14 cellular contexts compared by ENCODE assay signal in genomic region chr2:241673797-241674725, GRCh38. TPM values are rescaled to one million over a fixed set of nuclear protein-coding genes. Genes with fewer than 3 reads are reported as not detected.
A peak's percentile ranks its signal among the peaks of the same experiment; 100 is the strongest.
DNase-seq lines count a peak whose midpoint lies in the region; ATAC-seq, FAIRE-seq and TF ChIP-seq lines count a peak whose summit lies in the region.
"Had no signal": no experiment of that assay in that cellular context is flagged by ENCODE, and none has a peak within 500 bp of the region (broad histone marks: within the 10 kb centered on the region; RNA-seq: fewer than 3 reads in every experiment).

No MANE protein-coding gene starts in this region.

- BruUV-seq in HepG2 (replicated peaks; lab: Mats Ljungman, UMichigan), result no TSS peak

- H3K4me1 Mint-ChIP-seq in type B pancreatic cell (ENCODE audit: unreplicated experiment), result no peaks in the 10 kb centered on the region
- H3K4me1 Mint-ChIP-seq in activated CD4-positive, alpha-beta memory T cell treated with anti-CD3 and anti-CD28 coated beads for 36 hours (ENCODE audit: low read depth), result no peaks in the 10 kb centered on the region

- no peak overlapping the region for H3K4me2 ChIP-seq in HepG2 (ENCODE audit: low read depth, low read length)

- ATAC-seq in HepG2 (peak; percentile 58), right lobe of liver (no peak), RWPE2 (ENCODE audit: low read depth) (0 out of 3 replicates have a peak, but pooled peaks have one; percentile 3), GM21423 (IDR thresholded peaks at IDR 0.05; ENCODE audit: unreplicated experiment) (no peak)
- ATAC-seq: psoas muscle had no signal

- TF ChIP-seq RAD21 in HepG2 (CRISPR knock-in tag; IDR thresholded peaks at IDR 0.05), result peak; percentile 11; the same call in 1 of the 2 replicates

- FAIRE-seq in HepG2 (lab: Jason Lieb, UNC), result no peak

- WGBS in HepG2 (ENCODE audit: low lambda C conversion rate), result 97% methylated on average over 21 of the region's 21 CpGs
- WGBS in right lobe of liver (ENCODE audit: insufficient coverage, low coverage, low lambda C conversion rate, missing lambda C conversion rate), result 90% methylated on average over 8 of the region's 21 CpGs

- H4K20me1 ChIP-seq in HepG2 (ENCODE audit: insufficient read depth, low read length), result no peaks in the 10 kb centered on the region

- H3K27me3 ChIP-seq in HepG2 (ENCODE audit: control insufficient read depth in 1 of 2, insufficient read depth in 2 of 2, low read length in 2 of 2) (no peaks in the 10 kb centered on the region), right lobe of liver (no peaks in the 10 kb centered on the region), RWPE2 (ENCODE audit: insufficient read depth, poor library complexity, severe bottlenecking) (no peaks in the 10 kb centered on the region)

- H3K27ac ChIP-seq in HepG2 (ENCODE audit: extremely low read length, insufficient read depth, low read length), result no peak overlapping the region
- H3K27ac ChIP-seq in right lobe of liver, result no peak overlapping the region
- no peak overlapping the region for H3K27ac ChIP-seq in RWPE2 (ENCODE audit: poor library complexity, severe bottlenecking)
- H3K27ac ChIP-seq: HL-60, psoas muscle had no signal

- TF ChIP-seq CTCF in HepG2 (CRISPR knock-in tag; IDR thresholded peaks at IDR 0.05) (no peak), right lobe of liver (IDR thresholded peaks at IDR 0.05) (no peak), RWPE2 (IDR thresholded peaks at IDR 0.05; ENCODE audit: poor library complexity, severe bottlenecking) (no peak), type B pancreatic cell (conservative IDR thresholded peaks at IDR 0.05) (peak; percentile 34)

- in situ Hi-C loops in HepG2 (cut with HindIII; ENCODE audit: extremely low pct_ligation_motif_present, low pct_unique_long_range_greater_than_20kb), result no loop called here

- no peak overlapping the region for H3K27ac Mint-ChIP-seq in type B pancreatic cell
- H3K27ac Mint-ChIP-seq in activated CD4-positive, alpha-beta memory T cell treated with anti-CD3 and anti-CD28 coated beads for 36 hours, result no peak overlapping the region
- H3K27ac Mint-ChIP-seq: activated CD4-positive, alpha-beta memory T cell treated with anti-CD3 and anti-CD28 coated beads, Interleukin-2, amount 10 ng/mL, durations not matched to agents 7 days and 5 days had no signal

- CTCF ChIA-PET in HepG2 (lab: Yijun Ruan, JAX; ENCODE audit: low intra/inter-chr PET ratio, low total read pairs), result no interaction called here
- CTCF ChIA-PET in activated CD4-positive, alpha-beta memory T cell treated with anti-CD3 and anti-CD28 coated beads for 36 hours (lab: Charles Lee), result no interaction called here

- DNase-seq in HepG2 (ENCODE audit: low spot score) (peak; percentile 28), right lobe of liver (no peak), RWPE2 (ENCODE audit: low spot score) (no peak), globus pallidus (ENCODE audit: low spot score) (peak; percentile 9), type B pancreatic cell (ENCODE audit: extremely low spot score, unreplicated experiment) (no peak), SKM-1 treated with dmso at 0.1 percent for 144 hours (lab: John Stamatoyannopoulos, UW; ENCODE audit: unreplicated experiment) (no peak)
- no peak for DNase-seq in activated CD4-positive, alpha-beta memory T cell treated with anti-CD3 and anti-CD28 coated beads for 36 hours
- DNase-seq: activated CD4-positive, alpha-beta memory T cell treated with anti-CD3 and anti-CD28 coated beads, Interleukin-2, amount 10 ng/mL, durations not matched to agents 7 days and 5 days; CD4-positive, CD25-positive, alpha-beta regulatory T cell; NCI-H1930; psoas muscle had no signal

- H3K9me3 ChIP-seq in HepG2 (ENCODE audit: low read length) (no peaks in the 10 kb centered on the region), right lobe of liver (no peaks in the 10 kb centered on the region), RWPE2 (ENCODE audit: severe bottlenecking) (no peaks in the 10 kb centered on the region)
- H3K9me3 ChIP-seq: HAP-1, psoas muscle had no signal

- H3K4me3 Mint-ChIP-seq in type B pancreatic cell, result no peak overlapping the region
- H3K4me3 Mint-ChIP-seq in activated CD4-positive, alpha-beta memory T cell treated with anti-CD3 and anti-CD28 coated beads for 36 hours, result no peak overlapping the region
- H3K4me3 Mint-ChIP-seq: activated CD4-positive, alpha-beta memory T cell treated with anti-CD3 and anti-CD28 coated beads, Interleukin-2, amount 10 ng/mL, durations not matched to agents 7 days and 5 days had no signal

- intact Hi-C loops in HepG2 (cut with micrococcal nuclease; ENCODE audit: unreplicated experiment) (no loop called here), right lobe of liver (cut with DNase I) (no loop called here)
- intact Hi-C loops in activated CD4-positive, alpha-beta memory T cell treated with anti-CD3 and anti-CD28 coated beads for 36 hours (cut with micrococcal nuclease), result no loop called here

- peaks cover 38 to 73% of the 10 kb centered on the region in 2 experiments for H3K36me3 ChIP-seq in HepG2 (replicated peaks in 1 of 2; ENCODE audit: control insufficient read depth in 1 of 2, insufficient read depth in 2 of 2, low read length in 2 of 2)
- H3K36me3 ChIP-seq in right lobe of liver, result peaks cover 0 to 18% (median under 1%) of the 10 kb centered on the region in 4 donors
- H3K36me3 ChIP-seq in RWPE2 (ENCODE audit: low read depth), result peaks cover 34% of the 10 kb centered on the region

- H3K36me3 Mint-ChIP-seq in type B pancreatic cell, result no peaks in the 10 kb centered on the region
- H3K36me3 Mint-ChIP-seq in activated CD4-positive, alpha-beta memory T cell treated with anti-CD3 and anti-CD28 coated beads for 36 hours, result peaks cover 19% of the 10 kb centered on the region

- H3K4me3 ChIP-seq in HepG2 (replicated peaks in 1 of 3; ENCODE audit: insufficient read depth in 1 of 3, low read depth in 2 of 3, low read length in 3 of 3) (no peak overlapping the region), right lobe of liver (no peak overlapping the region), RWPE2 (ENCODE audit: severe bottlenecking) (no peak overlapping the region)
- H3K4me3 ChIP-seq: HAP-1, psoas muscle had no signal

- H3K9ac ChIP-seq in HepG2 (ENCODE audit: insufficient read depth, low read depth, low read length), result no peak overlapping the region

- POLR2A ChIA-PET in HepG2 (lab: Yijun Ruan, JAX), result no interaction called here
- POLR2A ChIA-PET in activated CD4-positive, alpha-beta memory T cell treated with anti-CD3 and anti-CD28 coated beads for 36 hours (lab: Charles Lee), result no interaction called here

- H2AFZ ChIP-seq in HepG2 (ENCODE audit: low read length), result no peak overlapping the region

- H3K4me1 ChIP-seq in HepG2 (ENCODE audit: insufficient read depth, low read length) (no peaks in the 10 kb centered on the region), right lobe of liver (no peaks in the 10 kb centered on the region), RWPE2 (ENCODE audit: insufficient read depth, poor library complexity, severe bottlenecking) (no peaks in the 10 kb centered on the region)
- H3K4me1 ChIP-seq: HAP-1, psoas muscle had no signal

- H3K79me2 ChIP-seq in HepG2 (ENCODE audit: insufficient read depth, low read length), result no peaks in the 10 kb centered on the region

- H3K9me3 Mint-ChIP-seq in type B pancreatic cell, result no peaks in the 10 kb centered on the region
- no peaks in the 10 kb centered on the region for H3K9me3 Mint-ChIP-seq in activated CD4-positive, alpha-beta memory T cell treated with anti-CD3 and anti-CD28 coated beads for 36 hours
- H3K9me3 Mint-ChIP-seq: activated CD4-positive, alpha-beta memory T cell treated with anti-CD3 and anti-CD28 coated beads, Interleukin-2, amount 10 ng/mL, durations not matched to agents 7 days and 5 days; CD4-positive, CD25-positive, alpha-beta regulatory T cell had no signal

- no peaks in the 10 kb centered on the region for H3K27me3 Mint-ChIP-seq in type B pancreatic cell
- H3K27me3 Mint-ChIP-seq in activated CD4-positive, alpha-beta memory T cell treated with anti-CD3 and anti-CD28 coated beads for 36 hours, result no peaks in the 10 kb centered on the region
- H3K27me3 Mint-ChIP-seq: activated CD4-positive, alpha-beta memory T cell treated with anti-CD3 and anti-CD28 coated beads, Interleukin-2, amount 10 ng/mL, durations not matched to agents 7 days and 5 days; CD4-positive, CD25-positive, alpha-beta regulatory T cell had no signal

- TF ChIP-seq EP300 in HepG2 (IDR thresholded peaks at IDR 0.05; ENCODE audit: low read depth in 2 of 2, low read length in 2 of 2) (no peak), HepG2 (CRISPR knock-in tag; IDR thresholded peaks at IDR 0.05; ENCODE audit: borderline replicate concordance) (no peak)

- 0 out of 4 replicates have a peak, but pooled peaks of 1 of the 2 experiments have one; percentile 46 for TF ChIP-seq POLR2A in HepG2 (IDR thresholded peaks at IDR 0.05; ENCODE audit: insufficient read depth in 1 of 2, low read depth in 2 of 2, low read length in 2 of 2)
- TF ChIP-seq POLR2A in right lobe of liver (IDR thresholded peaks at IDR 0.05), result no peak

RNA-seq across cellular contexts. Expression of gene DTYMK, which starts 12.6 kb away (rescaled TPM):
- total RNA-seq in HepG2 (2016; rRNA removed; fragmentation: Illumina TruSeq; extraction: Trizol) (124 and 134 TPM in 2 replicates), right lobe of liver (10 to 100 TPM in 5 of 6 experiments, 1 to 10 TPM in 1; 9.9 to 21.5 (median 10.4) TPM), type B pancreatic cell (ENCODE audit: low replicate concordance) (32.7 and 66.7 TPM in 2 replicates)
- total RNA-seq in HepG2 (2016; cell fraction: cytosol; rRNA removed; fragmentation: Illumina TruSeq; extraction: Trizol; ENCODE audit: low read depth), result 63.0 and 77.3 TPM in 2 replicates
- 125 and 130 TPM in 2 replicates for total RNA-seq in HepG2 (2016; cell fraction: insoluble cytoplasmic fraction; rRNA removed; fragmentation: Illumina TruSeq; extraction: Trizol)
- 99.9 and 116 TPM in 2 replicates for total RNA-seq in HepG2 (2016; cell fraction: membrane; rRNA removed; fragmentation: Illumina TruSeq; extraction: Trizol)
- total RNA-seq in HepG2 (2016; cell fraction: nucleus; rRNA removed; fragmentation: Illumina TruSeq; extraction: Trizol), result 56.0 and 67.3 TPM in 2 replicates
- 39.5 and 57.5 TPM in 2 replicates for polyA plus RNA-seq in HepG2 (2011; rRNA removed)
- polyA plus RNA-seq in HepG2 (2011; cell fraction: cytosol; rRNA removed), result 30.6 and 53.2 TPM in 2 replicates
- polyA plus RNA-seq in HepG2 (2011; cell fraction: nucleus; rRNA removed), result 36.9 and 39.6 TPM in 2 replicates
- polyA plus RNA-seq in HepG2 (2012), result 29.8 and 41.3 TPM in 2 replicates
- polyA plus RNA-seq in HepG2 (2016; cell fraction: cytosol; fragmentation: Illumina TruSeq; extraction: Trizol; ENCODE audit: low read depth), result 57.1 and 73.3 TPM in 2 replicates
- 98.3 and 102 TPM in 2 replicates for polyA plus RNA-seq in HepG2 (2016; cell fraction: insoluble cytoplasmic fraction; fragmentation: Illumina TruSeq; extraction: Trizol; ENCODE audit: low read depth)
- polyA plus RNA-seq in HepG2 (2016; cell fraction: membrane; fragmentation: Illumina TruSeq; extraction: Trizol; ENCODE audit: low read depth), result 74.9 and 82.8 TPM in 2 replicates
- 101 and 105 TPM in 2 replicates for polyA plus RNA-seq in HepG2 (2016; cell fraction: nucleus; fragmentation: Illumina TruSeq; extraction: Trizol; ENCODE audit: insufficient read depth, low read depth)
- 26.4 and 34.1 TPM in 2 replicates for polyA minus RNA-seq in HepG2 (2011; rRNA and poly(A)+ RNA removed; ENCODE audit: low replicate concordance)
- 11.1 and 15.5 TPM in 2 replicates for polyA minus RNA-seq in HepG2 (2011; cell fraction: cytosol; rRNA and poly(A)+ RNA removed)
- 13.2 and 17.9 TPM in 2 replicates for polyA minus RNA-seq in HepG2 (2011; cell fraction: nucleus; rRNA and poly(A)+ RNA removed)
- total RNA-seq in activated CD4-positive, alpha-beta memory T cell treated with anti-CD3 and anti-CD28 coated beads for 36 hours, result 10 to 100 TPM; 85.9 to 88.7 TPM

RNA-seq across cellular contexts. Expression of gene ING5, which starts 27.8 kb away (rescaled TPM):
- total RNA-seq in HepG2 (2016; rRNA removed; fragmentation: Illumina TruSeq; extraction: Trizol) (56.7 and 61.9 TPM in 2 replicates), right lobe of liver (10 to 100 TPM in 5 of 6 experiments, 1 to 10 TPM in 1; 8.2 to 20.3 (median 13.0) TPM), type B pancreatic cell (ENCODE audit: low replicate concordance) (37.6 and 48.8 TPM in 2 replicates)
- 33.4 and 40.8 TPM in 2 replicates for total RNA-seq in HepG2 (2016; cell fraction: cytosol; rRNA removed; fragmentation: Illumina TruSeq; extraction: Trizol; ENCODE audit: low read depth)
- total RNA-seq in HepG2 (2016; cell fraction: insoluble cytoplasmic fraction; rRNA removed; fragmentation: Illumina TruSeq; extraction: Trizol), result 56.8 and 63.9 TPM in 2 replicates
- 47.0 and 50.8 TPM in 2 replicates for total RNA-seq in HepG2 (2016; cell fraction: membrane; rRNA removed; fragmentation: Illumina TruSeq; extraction: Trizol)
- total RNA-seq in HepG2 (2016; cell fraction: nucleus; rRNA removed; fragmentation: Illumina TruSeq; extraction: Trizol), result 51.6 and 62.1 TPM in 2 replicates
- 71.9 and 86.9 TPM in 2 replicates for polyA plus RNA-seq in HepG2 (2011; rRNA removed)
- 79.8 and 81.8 TPM in 2 replicates for polyA plus RNA-seq in HepG2 (2011; cell fraction: cytosol; rRNA removed)
- 137 and 149 TPM in 2 replicates for polyA plus RNA-seq in HepG2 (2011; cell fraction: nucleus; rRNA removed)
- polyA plus RNA-seq in HepG2 (2012), result 47.2 and 55.2 TPM in 2 replicates
- polyA plus RNA-seq in HepG2 (2016; cell fraction: cytosol; fragmentation: Illumina TruSeq; extraction: Trizol; ENCODE audit: low read depth), result 25.6 and 28.6 TPM in 2 replicates
- polyA plus RNA-seq in HepG2 (2016; cell fraction: insoluble cytoplasmic fraction; fragmentation: Illumina TruSeq; extraction: Trizol; ENCODE audit: low read depth), result 56.0 and 56.2 TPM in 2 replicates
- 51.0 and 51.1 TPM in 2 replicates for polyA plus RNA-seq in HepG2 (2016; cell fraction: membrane; fragmentation: Illumina TruSeq; extraction: Trizol; ENCODE audit: low read depth)
- polyA plus RNA-seq in HepG2 (2016; cell fraction: nucleus; fragmentation: Illumina TruSeq; extraction: Trizol; ENCODE audit: insufficient read depth, low read depth), result 128 and 130 TPM in 2 replicates
- polyA minus RNA-seq in HepG2 (2011; rRNA and poly(A)+ RNA removed; ENCODE audit: low replicate concordance), result 31.8 and 64.1 TPM in 2 replicates
- polyA minus RNA-seq in HepG2 (2011; cell fraction: cytosol; rRNA and poly(A)+ RNA removed), result 18.9 and 34.5 TPM in 2 replicates
- 55.4 and 70.4 TPM in 2 replicates for polyA minus RNA-seq in HepG2 (2011; cell fraction: nucleus; rRNA and poly(A)+ RNA removed)
- total RNA-seq in activated CD4-positive, alpha-beta memory T cell treated with anti-CD3 and anti-CD28 coated beads for 36 hours, result 10 to 100 TPM; 35.7 to 36.6 TPM

RNA-seq across cellular contexts. Expression of gene ATG4B, which starts 36.6 kb away (rescaled TPM):
- total RNA-seq in HepG2 (2016; rRNA removed; fragmentation: Illumina TruSeq; extraction: Trizol) (95.5 and 96.3 TPM in 2 replicates), right lobe of liver (10 to 100 TPM; 20.6 to 49.8 (median 39.3) TPM), type B pancreatic cell (ENCODE audit: low replicate concordance) (96.5 and 112 TPM in 2 replicates)
- total RNA-seq in HepG2 (2016; cell fraction: cytosol; rRNA removed; fragmentation: Illumina TruSeq; extraction: Trizol; ENCODE audit: low read depth), result 36.7 and 38.3 TPM in 2 replicates
- total RNA-seq in HepG2 (2016; cell fraction: insoluble cytoplasmic fraction; rRNA removed; fragmentation: Illumina TruSeq; extraction: Trizol), result 89.4 and 100 TPM in 2 replicates
- total RNA-seq in HepG2 (2016; cell fraction: membrane; rRNA removed; fragmentation: Illumina TruSeq; extraction: Trizol), result 29.3 and 29.5 TPM in 2 replicates
- total RNA-seq in HepG2 (2016; cell fraction: nucleus; rRNA removed; fragmentation: Illumina TruSeq; extraction: Trizol), result 81.6 and 83.5 TPM in 2 replicates
- polyA plus RNA-seq in HepG2 (2011; rRNA removed), result 239 and 300 TPM in 2 replicates
- 143 and 145 TPM in 2 replicates for polyA plus RNA-seq in HepG2 (2011; cell fraction: cytosol; rRNA removed)
- 1,044 and 1,316 TPM in 2 replicates for polyA plus RNA-seq in HepG2 (2011; cell fraction: nucleus; rRNA removed)
- polyA plus RNA-seq in HepG2 (2012), result 190 and 212 TPM in 2 replicates
- 14.7 and 15.7 TPM in 2 replicates for polyA plus RNA-seq in HepG2 (2016; cell fraction: cytosol; fragmentation: Illumina TruSeq; extraction: Trizol; ENCODE audit: low read depth)
- 75.1 and 104 TPM in 2 replicates for polyA plus RNA-seq in HepG2 (2016; cell fraction: insoluble cytoplasmic fraction; fragmentation: Illumina TruSeq; extraction: Trizol; ENCODE audit: low read depth)
- polyA plus RNA-seq in HepG2 (2016; cell fraction: membrane; fragmentation: Illumina TruSeq; extraction: Trizol; ENCODE audit: low read depth), result 19.2 and 21.6 TPM in 2 replicates
- polyA plus RNA-seq in HepG2 (2016; cell fraction: nucleus; fragmentation: Illumina TruSeq; extraction: Trizol; ENCODE audit: insufficient read depth, low read depth), result 244 TPM in 2 replicates
- 85.8 and 275 TPM in 2 replicates for polyA minus RNA-seq in HepG2 (2011; rRNA and poly(A)+ RNA removed; ENCODE audit: low replicate concordance)
- polyA minus RNA-seq in HepG2 (2011; cell fraction: cytosol; rRNA and poly(A)+ RNA removed), result 75.1 and 78.1 TPM in 2 replicates
- 203 and 244 TPM in 2 replicates for polyA minus RNA-seq in HepG2 (2011; cell fraction: nucleus; rRNA and poly(A)+ RNA removed)
- 10 to 100 TPM; 85.0 to 85.9 TPM for total RNA-seq in activated CD4-positive, alpha-beta memory T cell treated with anti-CD3 and anti-CD28 coated beads for 36 hours

RNA-seq across cellular contexts. Expression of gene THAP4, which starts 37.1 kb away (rescaled TPM):
- total RNA-seq in HepG2 (2016; rRNA removed; fragmentation: Illumina TruSeq; extraction: Trizol) (68.2 and 75.7 TPM in 2 replicates), right lobe of liver (10 to 100 TPM; 22.1 to 39.2 (median 25.0) TPM), type B pancreatic cell (ENCODE audit: low replicate concordance) (51.3 and 53.3 TPM in 2 replicates)
- total RNA-seq in HepG2 (2016; cell fraction: cytosol; rRNA removed; fragmentation: Illumina TruSeq; extraction: Trizol; ENCODE audit: low read depth), result 133 and 143 TPM in 2 replicates
- total RNA-seq in HepG2 (2016; cell fraction: insoluble cytoplasmic fraction; rRNA removed; fragmentation: Illumina TruSeq; extraction: Trizol), result 59.6 and 76.6 TPM in 2 replicates
- total RNA-seq in HepG2 (2016; cell fraction: membrane; rRNA removed; fragmentation: Illumina TruSeq; extraction: Trizol), result 167 and 184 TPM in 2 replicates
- 30.7 and 35.8 TPM in 2 replicates for total RNA-seq in HepG2 (2016; cell fraction: nucleus; rRNA removed; fragmentation: Illumina TruSeq; extraction: Trizol)
- polyA plus RNA-seq in HepG2 (2011; rRNA removed), result 59.7 and 70.2 TPM in 2 replicates
- 54.6 and 83.4 TPM in 2 replicates for polyA plus RNA-seq in HepG2 (2011; cell fraction: cytosol; rRNA removed)
- polyA plus RNA-seq in HepG2 (2011; cell fraction: nucleus; rRNA removed), result 44.5 and 45.2 TPM in 2 replicates
- polyA plus RNA-seq in HepG2 (2012), result 52.8 and 71.5 TPM in 2 replicates
- polyA plus RNA-seq in HepG2 (2016; cell fraction: cytosol; fragmentation: Illumina TruSeq; extraction: Trizol; ENCODE audit: low read depth), result 151 and 156 TPM in 2 replicates
- 70.7 and 84.7 TPM in 2 replicates for polyA plus RNA-seq in HepG2 (2016; cell fraction: insoluble cytoplasmic fraction; fragmentation: Illumina TruSeq; extraction: Trizol; ENCODE audit: low read depth)
- polyA plus RNA-seq in HepG2 (2016; cell fraction: membrane; fragmentation: Illumina TruSeq; extraction: Trizol; ENCODE audit: low read depth), result 183 and 195 TPM in 2 replicates
- 54.6 and 58.8 TPM in 2 replicates for polyA plus RNA-seq in HepG2 (2016; cell fraction: nucleus; fragmentation: Illumina TruSeq; extraction: Trizol; ENCODE audit: insufficient read depth, low read depth)
- 38.3 and 105 TPM in 2 replicates for polyA minus RNA-seq in HepG2 (2011; rRNA and poly(A)+ RNA removed; ENCODE audit: low replicate concordance)
- 40.5 and 45.2 TPM in 2 replicates for polyA minus RNA-seq in HepG2 (2011; cell fraction: cytosol; rRNA and poly(A)+ RNA removed)
- polyA minus RNA-seq in HepG2 (2011; cell fraction: nucleus; rRNA and poly(A)+ RNA removed), result 18.9 and 20.6 TPM in 2 replicates
- 10 to 100 TPM; 43.7 to 44.5 TPM for total RNA-seq in activated CD4-positive, alpha-beta memory T cell treated with anti-CD3 and anti-CD28 coated beads for 36 hours

Comparison
In these comparisons a context has a peak if more than half of its experiments do, and no peak if none do; other contexts are left out.
1. ATAC-seq: peak in HepG2 (single experiment) and RWPE2 (single experiment); none in right lobe of liver (0 of 4) and GM21423 (single experiment).
2. DNase-seq: peak in HepG2 (single experiment) and globus pallidus (single experiment); none in right lobe of liver (0 of 3), RWPE2 (single experiment), type B pancreatic cell (single experiment), SKM-1 treated with dmso at 0.1 percent for 144 hours (single experiment) and activated CD4-positive, alpha-beta memory T cell treated with anti-CD3 and anti-CD28 coated beads for 36 hours (single experiment).